In genomic region chr1:183892351-183892793, GRCh38 we compare ENCODE assay signal across 17 cellular contexts.
A peak's percentile ranks its signal among the peaks of the same experiment; 100 is the strongest.
DNase-seq lines count a peak whose midpoint lies in the region; ATAC-seq and TF ChIP-seq lines count a peak whose summit lies in the region.
"Had no signal": no experiment of that assay in that cellular context is flagged by ENCODE, and none has a peak within 500 bp of the region (broad histone marks: within the 10 kb centered on the region; RNA-seq: fewer than 3 reads in every experiment).

No MANE protein-coding gene starts in this region.

- no peaks in the 10 kb centered on the region for H3K9me3 ChIP-seq in gastrocnemius medialis
- H3K9me3 ChIP-seq in OCI-LY7 (ENCODE audit: low read length): no peaks in the 10 kb centered on the region
- H3K9me3 ChIP-seq: BLaER1, uterus had no signal

- no peak overlapping the region for H3K4me2 ChIP-seq in OCI-LY7 (ENCODE audit: low read length)
- H3K4me2 ChIP-seq: BLaER1 had no signal

- H3K4me1 ChIP-seq in gastrocnemius medialis (peaks cover 21 to 41% of the 10 kb centered on the region in 2 donors), OCI-LY7 (ENCODE audit: insufficient read depth, low read length, poor library complexity, severe bottlenecking) (no peaks in the 10 kb centered on the region)
- H3K4me1 ChIP-seq: uterus had no signal

- in situ Hi-C loops in gastrocnemius medialis (cut with MboI; ENCODE audit: low sequenced_read_pairs in 4 of 4): loop anchor here in 1 of 4 donors (25.0 kb wide), 1 partner anchor 430 kb away; the partner anchor contains the start of gene SMG7

- ATAC-seq in left cardiac atrium: peak; percentile 62 to 71
- peak; percentile 74 to 81 for ATAC-seq in gastrocnemius medialis
- no peak for ATAC-seq in GM21390 (IDR thresholded peaks at IDR 0.05; ENCODE audit: unreplicated experiment)
- ATAC-seq: naive thymus-derived CD4-positive, alpha-beta T cell had no signal

- H3K9me2 ChIP-seq in OCI-LY7 (ENCODE audit: insufficient read depth, low read length): no peaks in the 10 kb centered on the region

- H3K36me3 ChIP-seq in gastrocnemius medialis: no peaks in the 10 kb centered on the region
- H3K36me3 ChIP-seq in OCI-LY7 (ENCODE audit: insufficient read depth, low read length): no peaks in the 10 kb centered on the region
- H3K36me3 ChIP-seq: uterus had no signal

- H3K4me3 ChIP-seq in gastrocnemius medialis (no peak overlapping the region), OCI-LY7 (ENCODE audit: low read depth, low read length, poor library complexity, severe bottlenecking) (no peak overlapping the region)
- H3K4me3 ChIP-seq: BLaER1, SK-N-MC, uterus had no signal

- POLR2A ChIA-PET in GM10248 (lab: Yijun Ruan, JAX) (no interaction called here), OCI-LY7 (lab: Charles Lee) (interaction anchor here (0.6 to 0.9 kb wide), 4 partner anchors 54 to 1083 kb away, joined by 3 to 6 read pairs (median 3); no protein-coding TSS in a partner anchor)

- no peaks in the 10 kb centered on the region for H3K27me3 ChIP-seq in gastrocnemius medialis
- H3K27me3 ChIP-seq: BLaER1, uterus had no signal

- no peaks in the 10 kb centered on the region; the same call in 1 of the 2 replicates for H4K20me1 ChIP-seq in OCI-LY7 (ENCODE audit: insufficient read depth, low read length)
- H4K20me1 ChIP-seq: BLaER1 had no signal

- CTCF ChIA-PET in GM10248 (lab: Yijun Ruan, JAX) (interaction anchor here (0.7 to 7.1 kb wide), 14 partner anchors 10 to 665 kb away, joined by 3 to 51 read pairs (median 4); no protein-coding TSS in a partner anchor), OCI-LY7 (lab: Charles Lee; ENCODE audit: unreplicated experiment) (interaction anchor here (0.5 to 0.6 kb wide), 2 partner anchors 208 to 371 kb away, joined by 3 to 4 read pairs; no protein-coding TSS in a partner anchor)

- no peak overlapping the region for H2AFZ ChIP-seq in OCI-LY7 (ENCODE audit: low read length)

- BruUV-seq in OCI-LY7 (replicated peaks; lab: Mats Ljungman, UMichigan): no TSS peak

- TF ChIP-seq CTCF in gastrocnemius medialis (IDR thresholded peaks at IDR 0.05 in 4 of 5, conservative IDR thresholded peaks at IDR 0.05 in 1 of 5) (no peak), GM10248 (IDR thresholded peaks at IDR 0.05; ENCODE audit: control extremely low read depth, extremely low read depth, low read depth, missing control alignments) (no peak), OCI-LY7 (conservative IDR thresholded peaks at IDR 0.05; ENCODE audit: low read length) (no peak)

- intact Hi-C loops in left cardiac atrium (cut with DNase I) (no loop called here), gastrocnemius medialis (cut with DNase I; ENCODE audit: low total_unique reads) (no loop called here), OCI-LY7 (cut with micrococcal nuclease; ENCODE audit: unreplicated experiment) (no loop called here)

- H3K27ac ChIP-seq in gastrocnemius medialis: peak overlapping the region; percentile 43 to 75 (median 67)
- H3K27ac ChIP-seq in OCI-LY7 (ENCODE audit: low read depth, low read length, poor library complexity, severe bottlenecking): no peak overlapping the region
- H3K27ac ChIP-seq: BLaER1, SK-N-MC, uterus had no signal

- peak; percentile 23 for DNase-seq in HuH-7.5 (ENCODE audit: low spot score)
- DNase-seq in RPMI8226: peak; percentile 43
- no peak for DNase-seq in left cardiac atrium
- peak; percentile 43 to 62 for DNase-seq in gastrocnemius medialis
- no peak for DNase-seq in GM10248 (ENCODE audit: extremely low spot score)
- no peak for DNase-seq in OCI-LY7 (ENCODE audit: low spot score)
- no peak for DNase-seq in ecto neural progenitor cell (ENCODE audit: low spot score)
- DNase-seq: activated gamma-delta T cell; effector memory CD4-positive, alpha-beta T cell; kidney; naive thymus-derived CD4-positive, alpha-beta T cell; NCI-H1694 treated with DMSO at 0.1 percent for 48 hours; stimulated activated CD4-positive, alpha-beta T cell treated with anti-CD3 and anti-CD28 coated beads, Interleukin-2, amount 100 ng/mL, for 48 hours; uterus had no signal

- no peaks in the 10 kb centered on the region for H3K79me2 ChIP-seq in OCI-LY7 (ENCODE audit: insufficient read depth, low read depth, low read length)

- TF ChIP-seq POLR2A in gastrocnemius medialis (IDR thresholded peaks at IDR 0.05): no peak

Comparison
In these comparisons a context has a peak if more than half of its experiments do, and no peak if none do; other contexts are left out.
1. DNase-seq: peak in HuH-7.5 (single experiment), RPMI8226 (single experiment) and gastrocnemius medialis (2 of 2); none in left cardiac atrium (single experiment), GM10248 (single experiment), OCI-LY7 (single experiment) and ecto neural progenitor cell (single experiment).